ENCODE assay signal across 19 cellular contexts in genomic region chr7:77662869-77663268, GRCh38. TPM values are rescaled to one million over a fixed set of nuclear protein-coding genes. Genes with fewer than 3 reads are reported as not detected.
A peak's percentile ranks its signal among the peaks of the same experiment; 100 is the strongest.
DNase-seq lines count a peak whose midpoint lies in the region; ATAC-seq and TF ChIP-seq lines count a peak whose summit lies in the region.
"Had no signal": no experiment of that assay in that cellular context is flagged by ENCODE, and none has a peak within 500 bp of the region (broad histone marks: within the 10 kb centered on the region; RNA-seq: fewer than 3 reads in every experiment).

No MANE protein-coding gene starts in this region.

- H3K27ac ChIP-seq in HL-60 (replicated peaks), result peak overlapping the region; percentile 66
- H3K27ac ChIP-seq: BLaER1 had no signal

- no peaks in the 10 kb centered on the region for H3K9me3 Mint-ChIP-seq in CD14-positive monocyte
- H3K9me3 Mint-ChIP-seq in dendritic cell treated with granulocyte-macrophage colony-stimulating factor and Interleukin-4, amounts not matched to agents 40 ng/mL and 50 ng/mL, for 4 days, result no peaks in the 10 kb centered on the region
- H3K9me3 Mint-ChIP-seq in nephron progenitor cell, result no peaks in the 10 kb centered on the region
- H3K9me3 Mint-ChIP-seq: CD4-positive, CD25-positive, alpha-beta regulatory T cell; CD8-positive, alpha-beta memory T cell had no signal

- peaks cover 19% of the 10 kb centered on the region for H3K4me1 Mint-ChIP-seq in CD14-positive monocyte
- H3K4me1 Mint-ChIP-seq in dendritic cell treated with granulocyte-macrophage colony-stimulating factor and Interleukin-4, amounts not matched to agents 40 ng/mL and 50 ng/mL, for 4 days (ENCODE audit: low read depth), result peaks cover 6% of the 10 kb centered on the region
- peaks cover 22% of the 10 kb centered on the region for H3K4me1 Mint-ChIP-seq in nephron progenitor cell
- H3K4me1 Mint-ChIP-seq: CD4-positive, CD25-positive, alpha-beta regulatory T cell; CD8-positive, alpha-beta memory T cell had no signal

- H3K27ac Mint-ChIP-seq in CD14-positive monocyte (peak overlapping the region in 4 of 7 donors; percentile 1 to 80 (median 38)), nephron progenitor cell (peak overlapping the region; percentile 86)
- H3K27ac Mint-ChIP-seq in dendritic cell treated with granulocyte-macrophage colony-stimulating factor and Interleukin-4, amounts not matched to agents 40 ng/mL and 50 ng/mL, for 4 days, result peak overlapping the region; percentile 4
- H3K27ac Mint-ChIP-seq: CD4-positive, CD25-positive, alpha-beta regulatory T cell; CD8-positive, alpha-beta memory T cell had no signal

- intact Hi-C loops in CD14-positive monocyte (cut with micrococcal nuclease), result no loop called here
- intact Hi-C loops in dendritic cell treated with granulocyte-macrophage colony-stimulating factor and Interleukin-4, amounts not matched to agents 40 ng/mL and 50 ng/mL, for 4 days (cut with micrococcal nuclease), result no loop called here

- H3K27me3 Mint-ChIP-seq in CD14-positive monocyte (ENCODE audit: low read depth in 3 of 3), result peaks cover 0 to 1% (median 1%) of the 10 kb centered on the region in 3 donors
- no peaks in the 10 kb centered on the region for H3K27me3 Mint-ChIP-seq in dendritic cell treated with granulocyte-macrophage colony-stimulating factor and Interleukin-4, amounts not matched to agents 40 ng/mL and 50 ng/mL, for 4 days
- H3K27me3 Mint-ChIP-seq in nephron progenitor cell (ENCODE audit: low read depth, poor library complexity), result no peaks in the 10 kb centered on the region
- H3K27me3 Mint-ChIP-seq: CD4-positive, CD25-positive, alpha-beta regulatory T cell had no signal

- TF ChIP-seq CTCF in CD14-positive monocyte (IDR thresholded peaks at IDR 0.05), result no peak
- TF ChIP-seq CTCF in HL-60 (IDR thresholded peaks at IDR 0.05; ENCODE audit: insufficient read depth, low read length), result no peak
- no peak for TF ChIP-seq CTCF in nephron progenitor cell (IDR thresholded peaks at IDR 0.05)

- ATAC-seq in HG02884 (IDR thresholded peaks at IDR 0.05; ENCODE audit: unreplicated experiment) (no peak), HG03175 (IDR thresholded peaks at IDR 0.05; ENCODE audit: unreplicated experiment) (no peak)

- no peaks in the 10 kb centered on the region for H3K27me3 ChIP-seq in HL-60 (ENCODE audit: insufficient read depth, poor library complexity, severe bottlenecking)
- H3K27me3 ChIP-seq: BLaER1 had no signal

- H3K36me3 Mint-ChIP-seq in CD14-positive monocyte, result peaks cover 33 to 54% of the 10 kb centered on the region in 2 donors
- H3K36me3 Mint-ChIP-seq in dendritic cell treated with granulocyte-macrophage colony-stimulating factor and Interleukin-4, amounts not matched to agents 40 ng/mL and 50 ng/mL, for 4 days (ENCODE audit: low read depth), result peaks cover 81% of the 10 kb centered on the region
- peaks cover 17% of the 10 kb centered on the region for H3K36me3 Mint-ChIP-seq in nephron progenitor cell (ENCODE audit: low read depth)
- H3K36me3 Mint-ChIP-seq: CD4-positive, CD25-positive, alpha-beta regulatory T cell; CD8-positive, alpha-beta memory T cell had no signal

- H3K4me3 ChIP-seq in HL-60 (replicated peaks; ENCODE audit: insufficient read depth, low read length), result no peak overlapping the region
- H3K4me3 ChIP-seq: BLaER1, HAP-1 had no signal

- H3K4me3 Mint-ChIP-seq in CD14-positive monocyte (no peak overlapping the region), nephron progenitor cell (no peak overlapping the region)
- H3K4me3 Mint-ChIP-seq in dendritic cell treated with granulocyte-macrophage colony-stimulating factor and Interleukin-4, amounts not matched to agents 40 ng/mL and 50 ng/mL, for 4 days, result no peak overlapping the region
- H3K4me3 Mint-ChIP-seq: CD4-positive, CD25-positive, alpha-beta regulatory T cell; CD8-positive, alpha-beta memory T cell had no signal

- DNase-seq in CD14-positive monocyte (ENCODE audit: low spot score) (no peak), HL-60 (ENCODE audit: low read depth in 1 of 2, low spot score in 1 of 2) (no peak), nephron progenitor cell (no peak), C1 segment of cervical spinal cord (lab: John Stamatoyannopoulos, UW) (no peak)
- DNase-seq: 8988T; CD4-positive, CD25-positive, alpha-beta regulatory T cell; CD8-positive, alpha-beta memory T cell; COR-L47; DMS 273 treated with DMSO at 0.1 percent for 48 hours; DMS53; DND-41; EL; IMR-90; KBM-7 had no signal

RNA-seq across cellular contexts. Expression of gene RSBN1L, which starts 33.4 kb away (rescaled TPM):
- polyA plus RNA-seq in CD14-positive monocyte, result 1 to 10 TPM; 1.3 to 2.2 TPM

Comparison
In these comparisons a context has a peak if more than half of its experiments do, and no peak if none do; other contexts are left out.
1. H3K27ac Mint-ChIP-seq: peak in every context shown above with its lines; median percentile 86 in nephron progenitor cell; 38 in CD14-positive monocyte; 4 in dendritic cell treated with granulocyte-macrophage colony-stimulating factor and Interleukin-4, amounts not matched to agents 40 ng/mL and 50 ng/mL, for 4 days.